1 cellular context compared by ENCODE assay signal in genomic region chr9:137534256-137535119, GRCh38.
TF ChIP-seq lines count a peak whose summit lies in the region.

No MANE protein-coding gene starts in this region.

TF ChIP-seq in H1, 55 proteins besides CTCF, POLR2A, EP300 and RAD21:
- TF ChIP-seq SAP30 (IDR thresholded peaks at IDR 0.05; ENCODE audit: insufficient read depth, insufficient replicate concordance, low read length) = no peak
- TF ChIP-seq RBBP5 (IDR thresholded peaks at IDR 0.05; ENCODE audit: borderline replicate concordance, low read depth, low read length) = no peak
- no peak for TF ChIP-seq RFX5 (IDR thresholded peaks at IDR 0.05; ENCODE audit: borderline replicate concordance, low read depth, low read length)
- no peak for TF ChIP-seq CBX5 (IDR thresholded peaks at IDR 0.05; ENCODE audit: low read depth, low read length)
- TF ChIP-seq TBP (IDR thresholded peaks at IDR 0.05; ENCODE audit: low read depth, low read length) = no peak
- peak; percentile 63 for TF ChIP-seq E2F6 (IDR thresholded peaks at IDR 0.05)
- no peak for TF ChIP-seq GTF2F1 (IDR thresholded peaks at IDR 0.05; ENCODE audit: borderline replicate concordance, low read depth, low read length)
- peak; percentile 83 for TF ChIP-seq ATF3 (IDR thresholded peaks at IDR 0.05; ENCODE audit: insufficient read depth, low read depth, low read length)
- TF ChIP-seq YY1 (IDR thresholded peaks at IDR 0.05; ENCODE audit: low read depth, low read length) = no peak
- no peak for TF ChIP-seq EGR1 (IDR thresholded peaks at IDR 0.05; ENCODE audit: borderline replicate concordance, low read depth, low read length)
- TF ChIP-seq SRF (IDR thresholded peaks at IDR 0.05; ENCODE audit: low read depth, low read length) = no peak
- no peak for TF ChIP-seq CEBPB (IDR thresholded peaks at IDR 0.05; ENCODE audit: low read depth, low read length)
- no peak for TF ChIP-seq POU5F1 (IDR thresholded peaks at IDR 0.05; ENCODE audit: low read depth, low read length)
- TF ChIP-seq TAF7 (optimal IDR thresholded peaks at IDR 0.05; ENCODE audit: borderline replicate concordance, low read depth, low read length) = no peak
- no peak for TF ChIP-seq ATF2 (IDR thresholded peaks at IDR 0.05; ENCODE audit: low read length)
- TF ChIP-seq USF2 (IDR thresholded peaks at IDR 0.05; ENCODE audit: low read length) = peak; percentile 79
- TF ChIP-seq ASH2L (IDR thresholded peaks at IDR 0.05; ENCODE audit: low read length) = no peak
- TF ChIP-seq SIN3A (conservative IDR thresholded peaks at IDR 0.05 in 1 of 2, IDR thresholded peaks at IDR 0.05 in 1 of 2; ENCODE audit: low read depth in 1 of 2, low read length in 2 of 2) = no peak
- TF ChIP-seq SUZ12 (IDR thresholded peaks at IDR 0.05; ENCODE audit: low read length) = no peak
- TF ChIP-seq CHD1 (IDR thresholded peaks at IDR 0.05; ENCODE audit: low read depth, low read length) = no peak
- TF ChIP-seq JUN (IDR thresholded peaks at IDR 0.05; ENCODE audit: low read depth, low read length) = no peak
- no peak for TF ChIP-seq SP4 (IDR thresholded peaks at IDR 0.05; ENCODE audit: low read length)
- no peak for TF ChIP-seq TCF12 (IDR thresholded peaks at IDR 0.05; ENCODE audit: low read depth, low read length)
- no peak for TF ChIP-seq TEAD4 (IDR thresholded peaks at IDR 0.05; ENCODE audit: low read depth, low read length)
- TF ChIP-seq SP1 (IDR thresholded peaks at IDR 0.05; ENCODE audit: low read depth, low read length) = no peak
- no peak for TF ChIP-seq RXRA (IDR thresholded peaks at IDR 0.05; ENCODE audit: insufficient read depth, low read depth, low read length)
- TF ChIP-seq BCL11A (IDR thresholded peaks at IDR 0.05; ENCODE audit: low read depth in 2 of 2, low read length in 2 of 2) = no peak
- TF ChIP-seq KDM4A (IDR thresholded peaks at IDR 0.05; ENCODE audit: low read depth, low read length, severe bottlenecking) = no peak
- TF ChIP-seq GABPA (IDR thresholded peaks at IDR 0.05; ENCODE audit: borderline replicate concordance, insufficient read depth, low read length) = no peak
- TF ChIP-seq PHF8 (conservative IDR thresholded peaks at IDR 0.05; ENCODE audit: low read depth, low read length) = no peak
- peak; percentile 87 for TF ChIP-seq MAX (IDR thresholded peaks at IDR 0.05)
- no peak for TF ChIP-seq CHD7 (IDR thresholded peaks at IDR 0.05; ENCODE audit: insufficient replicate concordance, low read length)
- TF ChIP-seq RNF2 (IDR thresholded peaks at IDR 0.05; ENCODE audit: borderline replicate concordance, low read depth, low read length, missing control alignments, poor library complexity, severe bottlenecking) = no peak
TF ChIP-seq in H1: peak in this region for 4.
